17 cellular contexts compared by ENCODE assay signal in the genomic region with DNA sequence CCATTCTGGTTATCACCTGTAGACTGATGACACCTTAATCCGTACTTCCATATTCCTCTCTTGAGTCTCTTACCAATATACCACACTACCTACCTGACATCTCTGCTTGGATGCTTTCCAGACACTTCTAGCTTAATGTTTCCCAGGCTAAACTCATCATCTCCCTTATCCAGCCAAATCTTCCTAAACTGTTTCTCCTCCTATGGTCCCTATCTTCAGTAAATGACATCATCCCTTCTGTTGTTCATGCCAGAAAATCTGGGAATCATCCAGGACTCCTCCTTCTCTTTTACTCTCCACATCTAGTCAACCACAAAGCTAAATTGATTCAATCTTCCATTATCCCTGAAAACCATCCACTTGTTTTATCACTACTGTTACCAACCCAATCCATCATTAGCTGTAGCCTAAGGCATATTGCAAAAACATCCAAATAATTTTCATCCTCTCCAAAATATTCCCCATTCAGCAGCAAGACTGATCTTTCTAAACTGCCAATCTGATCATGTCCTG.
DNase-seq lines count a peak whose midpoint lies in the region; ATAC-seq and TF ChIP-seq lines count a peak whose summit lies in the region.
"Had no signal": no experiment of that assay in that cellular context is flagged by ENCODE, and none has a peak within 500 bp of the region (broad histone marks: within the 10 kb centered on the region; RNA-seq: fewer than 3 reads in every experiment).

No MANE protein-coding gene starts in this region.

- POLR2A ChIA-PET in HEK293 (lab: Yijun Ruan, JAX), result no interaction called here
- POLR2A ChIA-PET in Caco-2 (lab: Charles Lee), result no interaction called here

- H3K9me3 ChIP-seq in HEK293 (ENCODE audit: control insufficient read depth, insufficient read depth, low read depth, low read length) (no peaks in the 10 kb centered on the region; the same call in 1 of the 2 replicates), Caco-2 (peaks cover 10% of the 10 kb centered on the region)
- H3K9me3 ChIP-seq: BLaER1 had no signal

- TF ChIP-seq CTCF in HEK293 (tag by site-specific recombination; IDR thresholded peaks at IDR 0.05) (no peak), Caco-2 (IDR thresholded peaks at IDR 0.05; ENCODE audit: insufficient read depth in 1 of 2, low read depth in 1 of 2, low read length in 1 of 2, severe bottlenecking in 1 of 2, unreplicated experiment in 1 of 2) (no peak)

- no peaks in the 10 kb centered on the region for H3K4me1 ChIP-seq in HEK293 (ENCODE audit: control insufficient read depth, insufficient read depth, low read length)
- no peaks in the 10 kb centered on the region for H3K4me1 ChIP-seq in Caco-2
- H3K4me1 ChIP-seq: BLaER1 had no signal

- H3K27me3 Mint-ChIP-seq in Caco-2 (ENCODE audit: insufficient read depth, unreplicated experiment), result no peaks in the 10 kb centered on the region
- H3K27me3 Mint-ChIP-seq: CD4-positive, CD25-positive, alpha-beta regulatory T cell had no signal

- no peaks in the 10 kb centered on the region for H3K27me3 ChIP-seq in Caco-2 (replicated peaks; ENCODE audit: control insufficient read depth, insufficient read depth, low read length)
- H3K27me3 ChIP-seq: BLaER1 had no signal

- no peaks in the 10 kb centered on the region for H3K36me3 ChIP-seq in HEK293 (ENCODE audit: control insufficient read depth in 2 of 2, insufficient read depth in 1 of 2, low read length in 2 of 2)
- no peaks in the 10 kb centered on the region for H3K36me3 ChIP-seq in Caco-2 (ENCODE audit: control insufficient read depth, insufficient read depth, low read length)
- H3K36me3 ChIP-seq: BLaER1 had no signal

- no peaks in the 10 kb centered on the region for H3K36me3 Mint-ChIP-seq in Caco-2 (ENCODE audit: insufficient read depth, unreplicated experiment)
- H3K36me3 Mint-ChIP-seq: CD4-positive, CD25-positive, alpha-beta regulatory T cell; CD8-positive, alpha-beta T cell had no signal

- H3K27ac ChIP-seq in HEK293 (ENCODE audit: extremely low read depth, low read depth, low read length), result no peak overlapping the region
- H3K27ac ChIP-seq: BLaER1, C4-2B, GM23248 had no signal

- peak; percentile 1 for DNase-seq in NCI-H345 (lab: John Stamatoyannopoulos, UW)
- no peak for DNase-seq in NCI-H345 treated with DMSO at 0.1 percent for 48 hours (lab: John Stamatoyannopoulos, UW; ENCODE audit: unreplicated experiment)
- DNase-seq in DMS79 (lab: John Stamatoyannopoulos, UW), result peak; percentile 65
- DNase-seq in anterior cingulate cortex (lab: John Stamatoyannopoulos, UW), result no peak
- DNase-seq in Caco-2, result no peak
- DNase-seq in HT-29 (ENCODE audit: low spot score), result no peak
- DNase-seq: CD4-positive, CD25-positive, alpha-beta regulatory T cell; CD8-positive, alpha-beta T cell; DMS 273 treated with DMSO at 0.1 percent for 48 hours; DND-41; GM23248; H7; HCEC 1CT had no signal

- no peak overlapping the region for H3K4me3 ChIP-seq in HEK293 (ENCODE audit: low read depth, low read length)
- no peak overlapping the region for H3K4me3 ChIP-seq in Caco-2 (ENCODE audit: low read depth, low read length)
- H3K4me3 ChIP-seq: BLaER1, GM23248 had no signal

- no peak overlapping the region for H3K27ac Mint-ChIP-seq in Caco-2 (ENCODE audit: unreplicated experiment)
- H3K27ac Mint-ChIP-seq: CD4-positive, CD25-positive, alpha-beta regulatory T cell; CD8-positive, alpha-beta T cell had no signal

- BruUV-seq in Caco-2 (replicated peaks; lab: Mats Ljungman, UMichigan), result no TSS peak

- CTCF ChIA-PET in HEK293 (lab: Yijun Ruan, JAX) (interaction anchor here (0.7 to 1.0 kb wide), 2 partner anchors 9 to 151 kb away, joined by 3 to 4 read pairs; no protein-coding TSS in a partner anchor), Caco-2 (lab: Charles Lee) (no interaction called here)

- intact Hi-C loops in Caco-2 (cut with micrococcal nuclease; ENCODE audit: unreplicated experiment), result no loop called here

- peaks cover 53% of the 10 kb centered on the region for H3K9me3 Mint-ChIP-seq in Caco-2 (ENCODE audit: unreplicated experiment)

- H3K4me1 Mint-ChIP-seq in Caco-2 (ENCODE audit: low read depth, unreplicated experiment), result no peaks in the 10 kb centered on the region
- H3K4me1 Mint-ChIP-seq: CD4-positive, CD25-positive, alpha-beta regulatory T cell had no signal

- no peak overlapping the region for H3K4me3 Mint-ChIP-seq in Caco-2 (ENCODE audit: unreplicated experiment)
- H3K4me3 Mint-ChIP-seq: CD4-positive, CD25-positive, alpha-beta regulatory T cell; CD8-positive, alpha-beta T cell had no signal

- no peak; the same call in 2 of the 3 replicates for ATAC-seq in SK-N-SH treated with all-trans-retinoic acid at 6 μM for 48 hours
- ATAC-seq: CD8-positive, alpha-beta T cell had no signal

TF ChIP-seq in HEK293, 187 proteins besides CTCF, POLR2A, EP300 and RAD21:
- TF ChIP-seq, protein P1, sequence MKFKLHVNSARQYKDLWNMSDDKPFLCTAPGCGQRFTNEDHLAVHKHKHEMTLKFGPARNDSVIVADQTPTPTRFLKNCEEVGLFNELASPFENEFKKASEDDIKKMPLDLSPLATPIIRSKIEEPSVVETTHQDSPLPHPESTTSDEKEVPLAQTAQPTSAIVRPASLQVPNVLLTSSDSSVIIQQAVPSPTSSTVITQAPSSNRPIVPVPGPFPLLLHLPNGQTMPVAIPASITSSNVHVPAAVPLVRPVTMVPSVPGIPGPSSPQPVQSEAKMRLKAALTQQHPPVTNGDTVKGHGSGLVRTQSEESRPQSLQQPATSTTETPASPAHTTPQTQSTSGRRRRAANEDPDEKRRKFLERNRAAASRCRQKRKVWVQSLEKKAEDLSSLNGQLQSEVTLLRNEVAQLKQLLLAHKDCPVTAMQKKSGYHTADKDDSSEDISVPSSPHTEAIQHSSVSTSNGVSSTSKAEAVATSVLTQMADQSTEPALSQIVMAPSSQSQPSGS (tag by site-specific recombination; IDR thresholded peaks at IDR 0.05; ENCODE audit: low read depth), result 0 out of 2 replicates have a peak, but pooled peaks have one; percentile 9
- TF ChIP-seq ZNF707 (tag by site-specific recombination; IDR thresholded peaks at IDR 0.05) (no peak), SETDB1 (IDR thresholded peaks at IDR 0.05; ENCODE audit: insufficient read length, low read length) (no peak), REPIN1 (tag by site-specific recombination; IDR thresholded peaks at IDR 0.05; ENCODE audit: low read depth) (no peak)

TF ChIP-seq in SK-N-SH treated with all-trans-retinoic acid at 6 μM for 48 hours, 23 proteins besides CTCF, POLR2A, EP300 and RAD21:
- TF ChIP-seq, protein P2, sequence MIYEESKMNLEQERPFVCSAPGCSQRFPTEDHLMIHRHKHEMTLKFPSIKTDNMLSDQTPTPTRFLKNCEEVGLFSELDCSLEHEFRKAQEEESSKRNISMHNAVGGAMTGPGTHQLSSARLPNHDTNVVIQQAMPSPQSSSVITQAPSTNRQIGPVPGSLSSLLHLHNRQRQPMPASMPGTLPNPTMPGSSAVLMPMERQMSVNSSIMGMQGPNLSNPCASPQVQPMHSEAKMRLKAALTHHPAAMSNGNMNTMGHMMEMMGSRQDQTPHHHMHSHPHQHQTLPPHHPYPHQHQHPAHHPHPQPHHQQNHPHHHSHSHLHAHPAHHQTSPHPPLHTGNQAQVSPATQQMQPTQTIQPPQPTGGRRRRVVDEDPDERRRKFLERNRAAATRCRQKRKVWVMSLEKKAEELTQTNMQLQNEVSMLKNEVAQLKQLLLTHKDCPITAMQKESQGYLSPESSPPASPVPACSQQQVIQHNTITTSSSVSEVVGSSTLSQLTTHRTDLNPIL (CRISPR knock-in tag; IDR thresholded peaks at IDR 0.05; ENCODE audit: low read depth), result no peak
- TF ChIP-seq BACH2 (CRISPR knock-in tag; IDR thresholded peaks at IDR 0.05; ENCODE audit: borderline replicate concordance) (no peak), SNAI2 (CRISPR knock-in tag; IDR thresholded peaks at IDR 0.05) (peak; percentile 30; the same call in 1 of the 2 replicates), ZFP30 (CRISPR knock-in tag; IDR thresholded peaks at IDR 0.05) (peak; percentile 65), ZNF8 (CRISPR knock-in tag; IDR thresholded peaks at IDR 0.05) (no peak), RARB (CRISPR knock-in tag; IDR thresholded peaks at IDR 0.05) (no peak), TCF4 (CRISPR knock-in tag; IDR thresholded peaks at IDR 0.05; ENCODE audit: borderline replicate concordance) (0 out of 2 replicates have a peak, but pooled peaks have one; percentile 40), ISL1 (CRISPR knock-in tag; IDR thresholded peaks at IDR 0.05) (peak; percentile 61)

Comparison
In these comparisons a context has a peak if more than half of its experiments do, and no peak if none do; other contexts are left out.
1. DNase-seq: peak in NCI-H345 (single experiment) and DMS79 (single experiment); none in NCI-H345 treated with DMSO at 0.1 percent for 48 hours (single experiment), anterior cingulate cortex (0 of 58), Caco-2 (0 of 2) and HT-29 (single experiment).